20 cellular contexts compared by ENCODE assay signal in the genomic region with DNA sequence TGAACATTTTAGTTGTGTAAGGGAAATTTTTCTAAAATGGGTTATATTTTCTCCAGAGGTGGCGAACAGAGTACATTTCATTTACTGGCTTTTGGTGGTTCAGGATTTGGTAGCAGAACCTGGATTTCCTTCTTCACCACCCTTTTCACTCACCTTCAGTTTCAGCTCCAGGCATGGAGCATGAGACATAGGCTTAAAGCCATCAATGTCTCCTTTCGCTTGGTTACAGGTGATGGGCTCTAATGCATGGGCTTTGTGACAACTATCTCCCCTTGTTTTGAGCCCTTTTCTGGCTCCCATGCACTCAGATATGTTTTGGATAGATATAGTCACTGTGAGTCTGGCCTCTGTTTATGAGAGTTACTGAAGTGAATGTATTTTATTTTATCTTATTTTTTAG.
"Had no signal": no experiment of that assay in that cellular context is flagged by ENCODE, and none has a peak within 500 bp of the region (broad histone marks: within the 10 kb centered on the region; RNA-seq: fewer than 3 reads in every experiment).

No MANE protein-coding gene starts in this region.

- H3K36me3 ChIP-seq: vagina, WERI-Rb-1 had no signal

- H3K27ac ChIP-seq: foreskin keratinocyte, parathyroid adenoma, vagina, WERI-Rb-1 had no signal

- H3K27ac Mint-ChIP-seq: activated CD8-positive, alpha-beta memory T cell treated with anti-CD3 and anti-CD28 coated beads, Interleukin-2, amount 10 ng/mL, durations not matched to agents 7 days and 5 days; activated naive CD4-positive, alpha-beta T cell treated with anti-CD3 and anti-CD28 coated beads, Interleukin-2, amount 10 ng/mL, durations not matched to agents 7 days and 5 days; activated T-helper 2 cell treated with anti-CD3 and anti-CD28 coated beads, Interferon-gamma antibody, Interleukin-2, Interleukin-4, amounts not matched to agents 10 μg/mL and 5 μg/mL and 100 μg/mL, durations not matched to agents 14 hours and 24 hours and 36 hours; naive thymus-derived CD4-positive, alpha-beta T cell; T-helper 17 cell had no signal

- H3K4me1 ChIP-seq: parathyroid adenoma, vagina had no signal

- H3K9ac ChIP-seq: parathyroid adenoma had no signal

- H3K27me3 Mint-ChIP-seq: activated CD8-positive, alpha-beta memory T cell treated with anti-CD3 and anti-CD28 coated beads, Interleukin-2, amount 10 ng/mL, durations not matched to agents 7 days and 5 days; activated naive CD4-positive, alpha-beta T cell treated with anti-CD3 and anti-CD28 coated beads, Interleukin-2, amount 10 ng/mL, durations not matched to agents 7 days and 5 days; brain had no signal

- H3K9me3 Mint-ChIP-seq: activated naive CD4-positive, alpha-beta T cell treated with anti-CD3 and anti-CD28 coated beads, Interleukin-2, amount 10 ng/mL, durations not matched to agents 7 days and 5 days; activated T-helper 2 cell treated with anti-CD3 and anti-CD28 coated beads, Interferon-gamma antibody, Interleukin-2, Interleukin-4, amounts not matched to agents 10 μg/mL and 5 μg/mL and 100 μg/mL, durations not matched to agents 14 hours and 24 hours and 36 hours; central memory CD8-positive, alpha-beta T cell had no signal

- ATAC-seq: activated CD8-positive, alpha-beta memory T cell treated with anti-CD3 and anti-CD28 coated beads, Interleukin-2, amount 10 ng/mL, durations not matched to agents 7 days and 5 days; mucosa of descending colon; naive thymus-derived CD4-positive, alpha-beta T cell; stimulated activated naive CD8-positive, alpha-beta T cell treated with anti-CD3 and anti-CD28 coated beads, Interleukin-15, Interleukin-2, amounts not matched to agents 100 U/mL and 50 U/mL, for 24 hours; T-helper 17 cell had no signal

- H3K4me1 Mint-ChIP-seq: activated CD8-positive, alpha-beta memory T cell treated with anti-CD3 and anti-CD28 coated beads, Interleukin-2, amount 10 ng/mL, durations not matched to agents 7 days and 5 days; activated naive CD4-positive, alpha-beta T cell treated with anti-CD3 and anti-CD28 coated beads, Interleukin-2, amount 10 ng/mL, durations not matched to agents 7 days and 5 days; central memory CD8-positive, alpha-beta T cell; naive thymus-derived CD4-positive, alpha-beta T cell; T-helper 17 cell had no signal

- H3K4me3 ChIP-seq: mucosa of descending colon, skin epidermis, vagina had no signal

- H3K4me3 Mint-ChIP-seq: activated CD8-positive, alpha-beta memory T cell treated with anti-CD3 and anti-CD28 coated beads, Interleukin-2, amount 10 ng/mL, durations not matched to agents 7 days and 5 days; activated naive CD4-positive, alpha-beta T cell treated with anti-CD3 and anti-CD28 coated beads, Interleukin-2, amount 10 ng/mL, durations not matched to agents 7 days and 5 days; central memory CD8-positive, alpha-beta T cell; naive thymus-derived CD4-positive, alpha-beta T cell; T-helper 17 cell had no signal

- H3K36me3 Mint-ChIP-seq: activated CD8-positive, alpha-beta memory T cell treated with anti-CD3 and anti-CD28 coated beads, Interleukin-2, amount 10 ng/mL, durations not matched to agents 7 days and 5 days; activated naive CD4-positive, alpha-beta T cell treated with anti-CD3 and anti-CD28 coated beads, Interleukin-2, amount 10 ng/mL, durations not matched to agents 7 days and 5 days; naive thymus-derived CD4-positive, alpha-beta T cell had no signal

- H3K79me2 ChIP-seq: parathyroid adenoma had no signal

- DNase-seq: activated CD4-positive, alpha-beta T cell treated with anti-CD3 and anti-CD28 coated beads, Interleukin-2, amount 50 U/mL, for 48 hours; activated CD8-positive, alpha-beta memory T cell treated with anti-CD3 and anti-CD28 coated beads, Interleukin-2, amount 10 ng/mL, durations not matched to agents 7 days and 5 days; activated naive CD4-positive, alpha-beta T cell treated with anti-CD3 and anti-CD28 coated beads, Interleukin-2, amount 10 ng/mL, durations not matched to agents 7 days and 5 days; activated T-cell treated with anti-CD3 and anti-CD28 coated beads, Interleukin-2, amount 50 U/mL, for 1 hour; cortex of kidney; effector CD4-positive, alpha-beta T cell; mucosa of descending colon; naive thymus-derived CD4-positive, alpha-beta T cell; retina; stimulated activated CD4-positive, alpha-beta T cell treated with anti-CD3 and anti-CD28 coated beads, Interleukin-4, amount 100 ng/mL, for 4 hours; stimulated activated naive CD8-positive, alpha-beta T cell treated with anti-CD3 and anti-CD28 coated beads, Interleukin-15, Interleukin-2, amounts not matched to agents 100 U/mL and 50 U/mL, for 24 hours; T-helper 17 cell; WERI-Rb-1 had no signal

- H2AFZ ChIP-seq: parathyroid adenoma had no signal

- H3K27me3 ChIP-seq: foreskin keratinocyte, vagina had no signal

- H3K9me3 ChIP-seq: mucosa of descending colon, vagina had no signal
